ENCODE assay signal across 23 cellular contexts in genomic region chr14:34439090-34439489, GRCh38.
"Had no signal": no experiment of that assay in that cellular context is flagged by ENCODE, and none has a peak within 500 bp of the region (broad histone marks: within the 10 kb centered on the region; RNA-seq: fewer than 3 reads in every experiment).

No MANE protein-coding gene starts in this region.

- H3K27me3 ChIP-seq: adrenal gland, ascending aorta, dorsolateral prefrontal cortex, esophagus squamous epithelium, gastrocnemius medialis, vagina had no signal

- DNase-seq: activated CD4-positive, alpha-beta T cell treated with anti-CD3 and anti-CD28 coated beads for 1 hour; activated CD8-positive, alpha-beta memory T cell treated with anti-CD3 and anti-CD28 coated beads, Interleukin-2, amount 50 U/mL, for 48 hours; activated naive CD4-positive, alpha-beta T cell; activated T-cell treated with anti-CD3 and anti-CD28 coated beads, Interleukin-2, amount 50 U/mL, for 4 hours; adrenal gland; dorsolateral prefrontal cortex; effector memory CD8-positive, alpha-beta T cell; esophagus squamous epithelium; gastrocnemius medialis; hippocampal formation; lower lobe of right lung; naive thymus-derived CD4-positive, alpha-beta T cell; stimulated activated CD4-positive, alpha-beta T cell treated with anti-CD3 and anti-CD28 coated beads, Interleukin-4, amount 100 ng/mL, for 1 hour; stimulated activated naive CD4-positive, alpha-beta T cell; WERI-Rb-1 had no signal

- H3K4me3 ChIP-seq: adrenal gland, ascending aorta, dorsolateral prefrontal cortex, esophagus squamous epithelium, gastrocnemius medialis, lower lobe of right lung, thoracic aorta, vagina had no signal

- H3K9me3 ChIP-seq: adrenal gland, ascending aorta, esophagus squamous epithelium, gastrocnemius medialis, lower lobe of right lung, thoracic aorta, vagina had no signal

- H3K27me3 Mint-ChIP-seq: activated naive CD8-positive, alpha-beta T cell; central memory CD8-positive, alpha-beta T cell; effector memory CD8-positive, alpha-beta T cell; naive thymus-derived CD4-positive, alpha-beta T cell; type B pancreatic cell had no signal

- H3K9me3 Mint-ChIP-seq: activated T-cell treated with anti-CD3 and anti-CD28 coated beads, Interleukin-2, amount 50 U/mL, for 4 hours; activated T-helper 2 cell treated with anti-CD3 and anti-CD28 coated beads, Interferon-gamma antibody, Interleukin-2, Interleukin-4, amounts not matched to agents 10 μg/mL and 5 μg/mL and 100 μg/mL, durations not matched to agents 14 hours and 24 hours and 36 hours; central memory CD8-positive, alpha-beta T cell; effector memory CD8-positive, alpha-beta T cell; T-helper 2 cell treated with Interferon-gamma antibody and Interleukin-4, amounts not matched to agents 5 μg/mL and 100 μg/mL, for 36 hours; type B pancreatic cell had no signal

- H3K27ac Mint-ChIP-seq: activated naive CD8-positive, alpha-beta T cell; activated T-helper 2 cell treated with anti-CD3 and anti-CD28 coated beads, Interferon-gamma antibody, Interleukin-2, Interleukin-4, amounts not matched to agents 10 μg/mL and 5 μg/mL and 100 μg/mL, durations not matched to agents 14 hours and 24 hours and 36 hours; effector memory CD8-positive, alpha-beta T cell; naive thymus-derived CD4-positive, alpha-beta T cell; T-helper 2 cell treated with Interferon-gamma antibody and Interleukin-4, amounts not matched to agents 5 μg/mL and 100 μg/mL, for 36 hours; type B pancreatic cell had no signal

- H3K4me1 ChIP-seq: ascending aorta had no signal

- H3K36me3 ChIP-seq: adrenal gland, esophagus squamous epithelium, gastrocnemius medialis, thoracic aorta, vagina had no signal

- ATAC-seq: activated T-cell treated with anti-CD3 and anti-CD28 coated beads, Interleukin-2, amount 50 U/mL, for 4 hours; effector memory CD8-positive, alpha-beta T cell; gastrocnemius medialis; lower lobe of right lung; naive thymus-derived CD4-positive, alpha-beta T cell had no signal

- H3K4me3 Mint-ChIP-seq: activated naive CD8-positive, alpha-beta T cell; activated T-cell treated with anti-CD3 and anti-CD28 coated beads, Interleukin-2, amount 50 U/mL, for 4 hours; central memory CD8-positive, alpha-beta T cell; effector memory CD8-positive, alpha-beta T cell; naive thymus-derived CD4-positive, alpha-beta T cell; T-helper 2 cell treated with Interferon-gamma antibody and Interleukin-4, amounts not matched to agents 5 μg/mL and 100 μg/mL, for 36 hours; type B pancreatic cell had no signal

- H3K27ac ChIP-seq: adrenal gland, ascending aorta, dorsolateral prefrontal cortex, esophagus squamous epithelium, gastrocnemius medialis, lower lobe of right lung, thoracic aorta, vagina, WERI-Rb-1 had no signal
